ENCODE assay signal across 8 cellular contexts in genomic region chr1:61081135-61081636, GRCh38. TPM values are rescaled to one million over a fixed set of nuclear protein-coding genes. Genes with fewer than 3 reads are reported as not detected.
DNase-seq lines count a peak whose midpoint lies in the region; ATAC-seq and TF ChIP-seq lines count a peak whose summit lies in the region.
"Had no signal": no experiment of that assay in that cellular context is flagged by ENCODE, and none has a peak within 500 bp of the region (broad histone marks: within the 10 kb centered on the region; RNA-seq: fewer than 3 reads in every experiment).

No MANE protein-coding gene starts in this region.

- H3K9me3 Mint-ChIP-seq in T-cell = no peaks in the 10 kb centered on the region

- peaks cover 32% of the 10 kb centered on the region for H3F3A ChIP-seq in smooth muscle cell (ENCODE audit: low read depth)

- ATAC-seq in T-cell (replicated peaks in 1 of 4) (no peak), GM18867 (IDR thresholded peaks at IDR 0.05; ENCODE audit: unreplicated experiment) (no peak), GM21390 (IDR thresholded peaks at IDR 0.05; ENCODE audit: unreplicated experiment) (no peak), HG03039 (IDR thresholded peaks at IDR 0.05; ENCODE audit: unreplicated experiment) (no peak)

- H3K27me3 ChIP-seq in smooth muscle cell (ENCODE audit: low read depth) = peaks cover 4% of the 10 kb centered on the region

- no peaks in the 10 kb centered on the region for H3K9me3 ChIP-seq in smooth muscle cell (replicated peaks; ENCODE audit: low read depth)

- H3K4me3 Mint-ChIP-seq in T-cell = peak overlapping the region; percentile 77 to 90 (median 80)

- H3K36me3 Mint-ChIP-seq in T-cell = no peaks in the 10 kb centered on the region

- WGBS in smooth muscle cell (ENCODE audit: low lambda C conversion rate) = 3% methylated on average over 6 of the region's 6 CpGs

- H4K20me1 ChIP-seq in smooth muscle cell (ENCODE audit: low read depth) = no peaks in the 10 kb centered on the region

- H3K4me3 ChIP-seq in smooth muscle cell = peak overlapping the region; percentile 85

- DNase-seq in HEK293T (ENCODE audit: extremely low spot score) = no peak
- DNase-seq in T-cell = no peak
- peak; percentile 19 for DNase-seq in foreskin melanocyte
- DNase-seq in smooth muscle cell (lab: John Stamatoyannopoulos, UW; ENCODE audit: unreplicated experiment) = no peak

- H2AFZ ChIP-seq in smooth muscle cell (ENCODE audit: low read depth) = peak overlapping the region; percentile 95

- peaks cover 55 to 59% (median 56%) of the 10 kb centered on the region in 3 donors for H3K4me1 Mint-ChIP-seq in T-cell

- no peak overlapping the region for H3K27ac ChIP-seq in smooth muscle cell (ENCODE audit: low read depth)
- H3K27ac ChIP-seq: HL-60 had no signal

- POLR2A ChIA-PET in HEK293T (lab: Yijun Ruan, JAX) = interaction anchor here (0.9 to 2.2 kb wide), 7 partner anchors 12 to 102 kb away, joined by 3 to 12 read pairs (median 5); no protein-coding TSS in a partner anchor
- POLR2A ChIA-PET in T-cell (lab: Charles Lee) = no interaction called here

- H3K4me2 ChIP-seq in smooth muscle cell = peak overlapping the region; percentile 94

- H3K27me3 Mint-ChIP-seq in T-cell = peaks cover 0 to 7% of the 10 kb centered on the region in 2 donors

- CTCF ChIA-PET in HEK293T (lab: Yijun Ruan, JAX) (no interaction called here), T-cell (lab: Charles Lee) (interaction anchor here in 1 of 2 donors (0.6 to 1.3 kb wide), 3 partner anchors 11 to 31 kb away, joined by 3 to 4 read pairs (median 4); no protein-coding TSS in a partner anchor)

- TF ChIP-seq CTCF in smooth muscle cell (IDR thresholded peaks at IDR 0.05; ENCODE audit: borderline replicate concordance, insufficient read depth, poor library complexity, severe bottlenecking) = no peak

- H3K36me3 ChIP-seq in smooth muscle cell (ENCODE audit: low read depth) = no peaks in the 10 kb centered on the region

- H3K27ac Mint-ChIP-seq in T-cell = peak overlapping the region; percentile 83 to 97

- H3K4me1 ChIP-seq in smooth muscle cell (ENCODE audit: low read depth) = peaks cover 33% of the 10 kb centered on the region

- peaks cover 21% of the 10 kb centered on the region for H3K79me2 ChIP-seq in smooth muscle cell (ENCODE audit: low read depth)

- H3K9ac ChIP-seq in smooth muscle cell (ENCODE audit: low read depth) = no peak overlapping the region

TF ChIP-seq in HEK293T, 16 proteins besides CTCF, POLR2A, EP300 and RAD21:
- no peak for TF ChIP-seq TARDBP (IDR thresholded peaks at IDR 0.05)
- TF ChIP-seq ARNT (IDR thresholded peaks at IDR 0.05) = no peak
- peak; percentile 69; the same call in 1 of the 2 replicates for TF ChIP-seq ZNF384 (IDR thresholded peaks at IDR 0.05)

RNA-seq across cellular contexts. Expression of gene NFIA, which starts 1.2 kb away (rescaled TPM):
- 10 to 100 TPM in 1 of 5 donors, 1 to 10 TPM in 4; 5.1 to 10.1 (median 7.1) TPM for total RNA-seq in T-cell
- 5.4 and 6.2 TPM in 2 replicates for total RNA-seq in smooth muscle cell
- polyA plus RNA-seq in smooth muscle cell = 5.0 and 7.6 TPM in 2 replicates
